Comparison of ENCODE assay signal across 8 cellular contexts in the genomic region with DNA sequence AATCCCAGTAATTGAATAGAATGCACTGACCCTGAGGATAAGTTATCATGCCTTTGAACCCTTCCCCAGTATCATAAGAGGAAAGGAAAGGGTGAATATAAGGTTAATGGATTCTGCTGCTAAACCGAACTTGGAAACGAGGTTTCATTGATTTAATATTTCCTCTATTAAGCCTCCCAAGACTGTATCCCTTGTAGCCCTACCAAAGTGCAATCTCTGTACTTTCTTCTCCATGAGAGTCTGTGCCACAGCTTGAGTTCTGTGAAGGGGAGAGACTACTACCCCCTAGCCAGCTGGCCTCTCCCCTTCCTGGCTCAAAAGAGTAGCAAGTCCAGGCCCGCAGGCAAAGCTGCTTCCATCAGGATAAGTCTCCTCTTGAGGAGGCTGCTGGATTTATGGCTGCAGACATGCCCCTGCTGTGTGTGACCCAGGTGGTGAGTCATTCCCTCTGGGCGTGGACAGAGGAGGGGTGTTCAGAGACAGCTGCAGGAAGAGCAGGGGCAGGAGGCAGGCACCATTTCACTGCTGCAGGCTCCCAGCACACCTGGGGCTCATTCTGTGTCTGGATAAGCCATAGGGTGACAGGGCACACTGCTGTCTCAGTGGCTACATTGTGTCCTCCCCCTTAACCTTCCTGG. TPM values are rescaled to one million over a fixed set of nuclear protein-coding genes. Genes with fewer than 3 reads are reported as not detected.
DNase-seq lines count a peak whose midpoint lies in the region; ATAC-seq and TF ChIP-seq lines count a peak whose summit lies in the region.

No MANE protein-coding gene starts in this region.

- POLR2A ChIA-PET in activated CD4-positive, alpha-beta memory T cell treated with anti-CD3 and anti-CD28 coated beads for 36 hours (lab: Charles Lee), result no interaction called here

- peaks cover 10% of the 10 kb centered on the region for H3K4me1 Mint-ChIP-seq in activated CD4-positive, alpha-beta memory T cell treated with anti-CD3 and anti-CD28 coated beads for 36 hours (ENCODE audit: low read depth)
- peaks cover 31% of the 10 kb centered on the region for H3K4me1 Mint-ChIP-seq in neural crest cell

- H3K9me3 Mint-ChIP-seq in activated CD4-positive, alpha-beta memory T cell treated with anti-CD3 and anti-CD28 coated beads for 36 hours, result no peaks in the 10 kb centered on the region
- H3K9me3 Mint-ChIP-seq in neural crest cell, result peaks cover 2% of the 10 kb centered on the region

- H3K4me1 ChIP-seq in HAP-1, result peaks cover 11% of the 10 kb centered on the region

- intact Hi-C loops in activated CD4-positive, alpha-beta memory T cell treated with anti-CD3 and anti-CD28 coated beads for 36 hours (cut with micrococcal nuclease), result no loop called here

- peak; percentile 99 for ATAC-seq in esophagus mucosa

- H3K36me3 Mint-ChIP-seq in activated CD4-positive, alpha-beta memory T cell treated with anti-CD3 and anti-CD28 coated beads for 36 hours, result no peaks in the 10 kb centered on the region
- peaks cover 9% of the 10 kb centered on the region for H3K36me3 Mint-ChIP-seq in neural crest cell (ENCODE audit: low read depth)

- H3K4me3 Mint-ChIP-seq in activated CD4-positive, alpha-beta memory T cell treated with anti-CD3 and anti-CD28 coated beads for 36 hours, result no peak overlapping the region
- H3K4me3 Mint-ChIP-seq in neural crest cell, result peak overlapping the region; percentile 25

- no peaks in the 10 kb centered on the region for H3K27me3 Mint-ChIP-seq in activated CD4-positive, alpha-beta memory T cell treated with anti-CD3 and anti-CD28 coated beads for 36 hours
- H3K27me3 Mint-ChIP-seq in neural crest cell (ENCODE audit: low read depth), result no peaks in the 10 kb centered on the region

- no peaks in the 10 kb centered on the region for H3K27me3 ChIP-seq in HAP-1 (ENCODE audit: low read depth)

- H3K4me3 ChIP-seq in HAP-1, result no peak overlapping the region

- no peak for TF ChIP-seq CTCF in neural crest cell (conservative IDR thresholded peaks at IDR 0.05)

- H3K36me3 ChIP-seq in HAP-1 (replicated peaks), result no peaks in the 10 kb centered on the region

- CTCF ChIA-PET in activated CD4-positive, alpha-beta memory T cell treated with anti-CD3 and anti-CD28 coated beads for 36 hours (lab: Charles Lee), result no interaction called here

- in situ Hi-C loops in HAP-1 (cut with MboI; ENCODE audit: low sequenced_read_pairs), result no loop called here

- DNase-seq in AG08396 (ENCODE audit: low spot score), result peak; percentile 88
- peak; percentile 43 to 81 for DNase-seq in HAP-1 (ENCODE audit: low spot score in 2 of 2)
- DNase-seq in NCI-H2171 treated with DMSO at 0.1 percent for 48 hours (lab: John Stamatoyannopoulos, UW), result peak; percentile 99
- peak; percentile 61 for DNase-seq in activated CD4-positive, alpha-beta memory T cell treated with anti-CD3 and anti-CD28 coated beads for 36 hours
- no peak for DNase-seq in neural crest cell (ENCODE audit: low read depth, low spot score)
- DNase-seq in cerebellum (ENCODE audit: low spot score), result no peak
- no peak for DNase-seq in T-helper 9 cell

- H3K27ac Mint-ChIP-seq in activated CD4-positive, alpha-beta memory T cell treated with anti-CD3 and anti-CD28 coated beads for 36 hours, result no peak overlapping the region
- peak overlapping the region; percentile 46 for H3K27ac Mint-ChIP-seq in neural crest cell (ENCODE audit: unreplicated experiment)

- H3K9me3 ChIP-seq in HAP-1, result no peaks in the 10 kb centered on the region

RNA-seq across cellular contexts. Expression of a gene that starts 58.4 kb away (rescaled TPM):
- total RNA-seq in activated CD4-positive, alpha-beta memory T cell treated with anti-CD3 and anti-CD28 coated beads for 36 hours, result 10 to 100 TPM; 11.1 to 12.7 TPM
- 78.3 TPM for total RNA-seq in esophagus mucosa
- total RNA-seq in neural crest cell, result 15.9 and 16.3 TPM in 2 replicates
- 39.2 TPM for total RNA-seq in cerebellum

RNA-seq across cellular contexts. Expression of a gene that starts 58.8 kb away (rescaled TPM):
- total RNA-seq in activated CD4-positive, alpha-beta memory T cell treated with anti-CD3 and anti-CD28 coated beads for 36 hours, result under 1 TPM; 0.34 to 0.52 TPM
- total RNA-seq in esophagus mucosa (0.56 TPM), neural crest cell (0.61 and 1.6 TPM in 2 replicates), cerebellum (4.3 TPM)

Comparison
In these comparisons a context has a peak if more than half of its experiments do, and no peak if none do; other contexts are left out.
1. DNase-seq: peak in AG08396 (single experiment), HAP-1 (2 of 2), NCI-H2171 treated with DMSO at 0.1 percent for 48 hours (single experiment) and activated CD4-positive, alpha-beta memory T cell treated with anti-CD3 and anti-CD28 coated beads for 36 hours (single experiment); none in neural crest cell (single experiment), cerebellum (single experiment) and T-helper 9 cell (single experiment).